ENCODE assay signal across 8 cellular contexts in the genomic region with DNA sequence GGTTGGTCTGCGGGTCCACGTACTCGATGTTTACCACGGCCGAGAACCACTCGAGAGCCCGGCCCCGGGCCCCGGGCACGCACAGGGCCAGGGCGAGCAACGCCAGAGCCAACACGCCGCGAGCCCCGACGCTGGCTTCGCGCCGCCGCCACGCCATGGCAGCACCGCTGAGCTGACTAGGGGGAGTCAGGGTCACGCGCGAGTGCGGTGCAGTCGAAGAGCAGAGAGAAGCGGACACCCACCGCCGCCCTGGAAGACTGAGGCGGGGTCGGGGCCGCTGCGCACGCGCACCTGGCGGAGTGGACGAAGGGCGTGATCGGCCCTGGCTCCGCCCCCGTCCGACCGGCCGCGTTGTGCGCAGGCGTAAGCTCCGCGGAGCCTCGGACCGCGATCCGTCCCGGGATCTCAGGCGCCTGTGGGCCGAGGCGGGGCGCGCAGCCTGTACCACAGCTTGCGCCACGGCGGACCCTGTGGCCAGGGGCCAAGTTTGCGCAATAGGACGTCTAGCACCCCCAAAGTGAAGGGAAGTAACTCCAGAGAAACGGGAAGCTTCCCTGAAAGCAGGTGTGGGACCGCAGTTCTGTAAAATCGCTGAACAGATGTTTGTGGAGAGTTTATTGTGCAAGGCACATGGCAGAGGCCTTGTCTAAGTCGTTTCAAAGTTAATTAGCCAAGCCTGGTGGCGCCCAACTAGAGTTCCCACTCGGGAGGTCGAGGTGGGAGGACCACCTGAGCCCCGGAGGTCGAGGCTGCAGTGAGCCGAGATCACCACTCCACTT. TPM values are rescaled to one million over a fixed set of nuclear protein-coding genes. Genes with fewer than 3 reads are reported as not detected.
DNase-seq lines count a peak whose midpoint lies in the region; ATAC-seq and TF ChIP-seq lines count a peak whose summit lies in the region.

RNF149 (minus strand) TSS at position 270 of the 779 bp plus-strand sequence; CDS start at position 157, 113 bp downstream.

- no TSS peak for BruUV-seq in Caco-2 (replicated peaks; lab: Mats Ljungman, UMichigan)

- intact Hi-C loops in Caco-2 (cut with micrococcal nuclease; ENCODE audit: unreplicated experiment): loop anchor here (5.0 kb wide), 1 partner anchor 34 kb away; no protein-coding TSS in a partner anchor

- H3K36me3 ChIP-seq in Caco-2 (ENCODE audit: control insufficient read depth, insufficient read depth, low read length) (no peaks in the 10 kb centered on the region), endocrine pancreas (ENCODE audit: control insufficient read depth, insufficient read depth, low read length) (no peaks in the 10 kb centered on the region), mesodermal cell (ENCODE audit: control insufficient read depth, insufficient read depth, low read length) (peaks cover 9% of the 10 kb centered on the region)

- peak; percentile 61 for ATAC-seq in GM21381 (IDR thresholded peaks at IDR 0.05; ENCODE audit: unreplicated experiment)

- H3K9me3 ChIP-seq in Caco-2 (no peaks in the 10 kb centered on the region), endocrine pancreas (ENCODE audit: control insufficient read depth, low read length) (no peaks in the 10 kb centered on the region), mesodermal cell (ENCODE audit: control insufficient read depth, low read length) (no peaks in the 10 kb centered on the region)

- peaks cover 50% of the 10 kb centered on the region for H3K36me3 Mint-ChIP-seq in Caco-2 (ENCODE audit: insufficient read depth, unreplicated experiment)

- H3K4me1 ChIP-seq in Caco-2: peaks cover 40% of the 10 kb centered on the region
- H3K4me1 ChIP-seq in endocrine pancreas (ENCODE audit: control insufficient read depth, insufficient read depth, low read length): no peaks in the 10 kb centered on the region
- peaks cover 17% of the 10 kb centered on the region for H3K4me1 ChIP-seq in mesodermal cell (ENCODE audit: control insufficient read depth, insufficient read depth, low read length, poor library complexity, severe bottlenecking)

- peaks cover 39% of the 10 kb centered on the region for H3K4me1 Mint-ChIP-seq in Caco-2 (ENCODE audit: low read depth, unreplicated experiment)

- H3K9ac ChIP-seq in endocrine pancreas (ENCODE audit: control insufficient read depth, insufficient read depth, low read length): peak within 1 kb of the TSS; percentile 95

- POLR2A ChIA-PET in Caco-2 (lab: Charles Lee): interaction anchor here (0.6 to 1.1 kb wide), 11 partner anchors 9 to 519 kb away, joined by 3 to 8 read pairs (median 4); partner anchors contain the start of gene CNOT11

- H3K4me3 ChIP-seq in Caco-2 (ENCODE audit: low read depth, low read length): peak within 1 kb of the TSS; percentile 97
- peak within 1 kb of the TSS; percentile 85 for H3K4me3 ChIP-seq in endocrine pancreas (ENCODE audit: control insufficient read depth, insufficient read depth, low read length)
- peak within 1 kb of the TSS; percentile 73 for H3K4me3 ChIP-seq in mesodermal cell (ENCODE audit: extremely low read depth, insufficient read depth, low read length, poor library complexity, severe bottlenecking)

- H3K27me3 Mint-ChIP-seq in Caco-2 (ENCODE audit: insufficient read depth, unreplicated experiment): no peaks in the 10 kb centered on the region

- CTCF ChIA-PET in Caco-2 (lab: Charles Lee): interaction anchor here (0.6 to 1.0 kb wide), 3 partner anchors 34 to 78 kb away, joined by 3 to 5 read pairs (median 4); no protein-coding TSS in a partner anchor

- no peak for TF ChIP-seq CTCF in Caco-2 (IDR thresholded peaks at IDR 0.05; ENCODE audit: insufficient read depth in 1 of 2, low read depth in 1 of 2, low read length in 1 of 2, severe bottlenecking in 1 of 2, unreplicated experiment in 1 of 2)

- H3K27me3 ChIP-seq in Caco-2 (replicated peaks; ENCODE audit: control insufficient read depth, insufficient read depth, low read length) (no peaks in the 10 kb centered on the region), endocrine pancreas (ENCODE audit: control insufficient read depth, insufficient read depth, low read length) (no peaks in the 10 kb centered on the region)

- H3K27ac Mint-ChIP-seq in Caco-2 (ENCODE audit: unreplicated experiment): peak within 1 kb of the TSS; percentile 53

- peak within 1 kb of the TSS; percentile 83 for H3K4me3 Mint-ChIP-seq in Caco-2 (ENCODE audit: unreplicated experiment)

- DNase-seq in Caco-2: peak; percentile 92 to 98
- DNase-seq in HUDEP-2 (lab: John Stamatoyannopoulos, UW; ENCODE audit: unreplicated experiment in 76 of 76): peak in 74 of 76 experiments; percentile 13 to 93 (median 79)
- DNase-seq in NOMO-1 treated with dmso at 0.1 percent for 144 hours (lab: John Stamatoyannopoulos, UW; ENCODE audit: unreplicated experiment): peak; percentile 99
- DNase-seq in activated CD8-positive, alpha-beta memory T cell treated with anti-CD3 and anti-CD28 coated beads for 48 hours (ENCODE audit: low read depth in 2 of 3, low spot score in 2 of 3): peak; percentile 77 to 82 (median 78)
- peak; percentile 82 to 84 for DNase-seq in stimulated activated CD8-positive, alpha-beta memory T cell treated with anti-CD3 and anti-CD28 coated beads, Interleukin-15, amount 100 ng/mL, for 4 hours (ENCODE audit: low read depth in 2 of 2)

- 8% methylated on average over 64 to 75 of the region's 76 CpGs for WGBS in mesodermal cell (ENCODE audit: insufficient coverage in 2 of 2), 2 experiments

- H3K27ac ChIP-seq in mesodermal cell (ENCODE audit: low read depth, low read length, severe bottlenecking): peak within 1 kb of the TSS; percentile 51

- no peaks in the 10 kb centered on the region for H3K9me3 Mint-ChIP-seq in Caco-2 (ENCODE audit: unreplicated experiment)

RNA-seq across cellular contexts. Expression of gene RNF149, which starts in this region (rescaled TPM):
- total RNA-seq in Caco-2 (2022): 96.8 and 101 TPM in 2 replicates
- 33.2 TPM for polyA plus RNA-seq in mesodermal cell (2013, experiment 1 of 2)
- 32.9 TPM for polyA plus RNA-seq in mesodermal cell (2013, experiment 2 of 2)

Comparison
In these comparisons a context has a peak if more than half of its experiments do, and no peak if none do; other contexts are left out.
1. Peak in every context shown above with its lines: DNase-seq, ATAC-seq, H3K4me3 ChIP-seq and H3K27ac ChIP-seq.